8 cellular contexts compared by ENCODE assay signal in the genomic region with DNA sequence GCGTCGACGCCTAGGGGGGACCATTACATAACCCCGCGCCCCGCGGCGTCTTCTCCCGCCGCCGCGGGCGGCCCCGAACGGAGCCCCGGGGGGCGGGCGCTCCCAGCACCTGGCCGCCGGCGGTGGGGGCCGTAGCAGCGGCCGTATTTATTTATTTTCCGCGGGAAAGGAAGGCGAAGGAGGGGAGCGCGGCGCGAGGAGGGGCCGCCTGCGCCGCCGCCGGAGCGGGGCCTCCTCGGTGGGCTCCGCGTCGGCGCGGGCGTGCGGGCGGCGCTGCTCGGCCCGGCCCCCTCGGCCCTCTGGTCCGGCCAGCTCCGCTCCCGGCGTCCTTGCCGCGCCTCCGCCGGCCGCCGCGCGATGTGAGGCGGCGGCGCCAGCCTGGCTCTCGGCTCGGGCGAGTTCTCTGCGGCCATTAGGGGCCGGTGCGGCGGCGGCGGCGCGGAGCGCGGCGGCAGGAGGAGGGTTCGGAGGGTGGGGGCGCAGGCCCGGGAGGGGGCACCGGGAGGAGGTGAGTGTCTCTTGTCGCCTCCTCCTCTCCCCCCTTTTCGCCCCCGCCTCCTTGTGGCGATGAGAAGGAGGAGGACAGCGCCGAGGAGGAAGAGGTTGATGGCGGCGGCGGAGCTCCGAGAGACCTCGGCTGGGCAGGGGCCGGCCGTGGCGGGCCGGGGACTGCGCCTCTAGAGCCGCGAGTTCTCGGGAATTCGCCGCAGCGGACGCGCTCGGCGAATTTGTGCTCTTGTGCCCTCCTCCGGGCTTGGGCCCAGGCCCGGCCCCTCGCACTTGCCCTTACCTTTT. TPM values are rescaled to one million over a fixed set of nuclear protein-coding genes. Genes with fewer than 3 reads are reported as not detected.
DNase-seq lines count a peak whose midpoint lies in the region; ATAC-seq and TF ChIP-seq lines count a peak whose summit lies in the region.

Gene EP300 (plus strand): TSS at position 570 of the 795 bp plus-strand sequence. CDS start 413 bp downstream, outside the sequence.

- H3K27me3 Mint-ChIP-seq in activated T-helper 17 cell treated with anti-CD3 and anti-CD28 coated beads, Interleukin-2, amount 50 U/mL, for 72 hours = no peaks in the 10 kb centered on the region
- H3K27me3 Mint-ChIP-seq in natural killer cell treated with Interleukin-12 subunit alpha and Interleukin-12 subunit beta and Interleukin-15 and Interleukin-18, amount 100 ng/mL, for 72 hours = no peaks in the 10 kb centered on the region

- no peaks in the 10 kb centered on the region for H3K9me3 Mint-ChIP-seq in activated T-helper 17 cell treated with anti-CD3 and anti-CD28 coated beads, Interleukin-2, amount 50 U/mL, for 72 hours
- H3K9me3 Mint-ChIP-seq in natural killer cell treated with Interleukin-12 subunit alpha and Interleukin-12 subunit beta and Interleukin-15 and Interleukin-18, amount 100 ng/mL, for 72 hours = no peaks in the 10 kb centered on the region

- peak within 1 kb of the TSS; percentile 100 for H3K27ac Mint-ChIP-seq in activated T-helper 17 cell treated with anti-CD3 and anti-CD28 coated beads, Interleukin-2, amount 50 U/mL, for 72 hours
- peak within 1 kb of the TSS; percentile 95 to 99 for H3K27ac Mint-ChIP-seq in natural killer cell treated with Interleukin-12 subunit alpha and Interleukin-12 subunit beta and Interleukin-15 and Interleukin-18, amount 100 ng/mL, for 72 hours

- peaks cover 24% of the 10 kb centered on the region for H3K4me1 Mint-ChIP-seq in activated T-helper 17 cell treated with anti-CD3 and anti-CD28 coated beads, Interleukin-2, amount 50 U/mL, for 72 hours
- peaks cover 33 to 39% of the 10 kb centered on the region in 2 donors for H3K4me1 Mint-ChIP-seq in natural killer cell treated with Interleukin-12 subunit alpha and Interleukin-12 subunit beta and Interleukin-15 and Interleukin-18, amount 100 ng/mL, for 72 hours (ENCODE audit: low read depth in 2 of 2)

- H3K4me3 ChIP-seq in fibroblast of mammary gland (ENCODE audit: control insufficient read depth, low read depth, low read length) = peak within 1 kb of the TSS; percentile 83

- DNase-seq in COLO668 (lab: John Stamatoyannopoulos, UW; ENCODE audit: unreplicated experiment) (peak; percentile 73), RKO (ENCODE audit: low spot score) (peak; percentile 81), fibroblast of mammary gland (ENCODE audit: low read depth) (peak; percentile 69)
- peak; percentile 92 for DNase-seq in natural killer cell treated with Interleukin-12 subunit alpha and Interleukin-12 subunit beta and Interleukin-15 and Interleukin-18, amount 100 ng/mL, for 72 hours (ENCODE audit: low spot score)
- DNase-seq in stimulated activated naive CD8-positive, alpha-beta T cell treated with anti-CD3 and anti-CD28 coated beads, Interleukin-15, Interleukin-2, amounts not matched to agents 100 U/mL and 50 U/mL, for 24 hours = peak; percentile 85

- ATAC-seq in GM19351 (IDR thresholded peaks at IDR 0.05; ENCODE audit: unreplicated experiment) (peak; percentile 35), HG03558 (IDR thresholded peaks at IDR 0.05; ENCODE audit: extremely low read depth, unreplicated experiment) (peak; percentile 16)
- peak; percentile 37 for ATAC-seq in activated T-helper 17 cell treated with anti-CD3 and anti-CD28 coated beads, Interleukin-2, amount 50 U/mL, for 72 hours (replicated peaks)
- peak; percentile 69 to 73 for ATAC-seq in natural killer cell treated with Interleukin-12 subunit alpha and Interleukin-12 subunit beta and Interleukin-15 and Interleukin-18, amount 100 ng/mL, for 72 hours
- peak; percentile 25 for ATAC-seq in stimulated activated naive CD8-positive, alpha-beta T cell treated with anti-CD3 and anti-CD28 coated beads, Interleukin-15, Interleukin-2, amounts not matched to agents 100 U/mL and 50 U/mL, for 24 hours

- H3K36me3 Mint-ChIP-seq in activated T-helper 17 cell treated with anti-CD3 and anti-CD28 coated beads, Interleukin-2, amount 50 U/mL, for 72 hours (ENCODE audit: low read depth) = peaks cover 48% of the 10 kb centered on the region
- peaks cover 19% of the 10 kb centered on the region for H3K36me3 Mint-ChIP-seq in natural killer cell treated with Interleukin-12 subunit alpha and Interleukin-12 subunit beta and Interleukin-15 and Interleukin-18, amount 100 ng/mL, for 72 hours

- peak within 1 kb of the TSS; percentile 97 for H3K4me3 Mint-ChIP-seq in activated T-helper 17 cell treated with anti-CD3 and anti-CD28 coated beads, Interleukin-2, amount 50 U/mL, for 72 hours
- H3K4me3 Mint-ChIP-seq in natural killer cell treated with Interleukin-12 subunit alpha and Interleukin-12 subunit beta and Interleukin-15 and Interleukin-18, amount 100 ng/mL, for 72 hours = peak within 1 kb of the TSS; percentile 94

- no peak for TF ChIP-seq CTCF in fibroblast of mammary gland (conservative IDR thresholded peaks at IDR 0.05; ENCODE audit: control insufficient read depth, insufficient read depth, low read depth, low read length)

RNA-seq across cellular contexts. Expression of gene EP300, which starts in this region (rescaled TPM):
- 10 to 100 TPM; 58.6 to 77.2 TPM for total RNA-seq in activated T-helper 17 cell treated with anti-CD3 and anti-CD28 coated beads, Interleukin-2, amount 50 U/mL, for 72 hours
- 100 to 1,000 TPM in 1 of 2 donors, 10 to 100 TPM in 1; 92.0 to 106 TPM for total RNA-seq in natural killer cell treated with Interleukin-12 subunit alpha and Interleukin-12 subunit beta and Interleukin-15 and Interleukin-18, amount 100 ng/mL, for 72 hours

Comparison
In these comparisons a context has a peak if more than half of its experiments do, and no peak if none do; other contexts are left out.
1. Peak in every context shown above with its lines: DNase-seq, ATAC-seq and H3K4me3 ChIP-seq.
2. ATAC-seq: peak in every context shown above with its lines; median percentile 71 in natural killer cell treated with Interleukin-12 subunit alpha and Interleukin-12 subunit beta and Interleukin-15 and Interleukin-18, amount 100 ng/mL, for 72 hours; 37 in activated T-helper 17 cell treated with anti-CD3 and anti-CD28 coated beads, Interleukin-2, amount 50 U/mL, for 72 hours; 35 in GM19351; 25 in stimulated activated naive CD8-positive, alpha-beta T cell treated with anti-CD3 and anti-CD28 coated beads, Interleukin-15, Interleukin-2, amounts not matched to agents 100 U/mL and 50 U/mL, for 24 hours; 16 in HG03558.